In genomic region chr14:20797159-20797558, GRCh38 we compare ENCODE assay signal across 32 cellular contexts. TPM values are rescaled to one million over a fixed set of nuclear protein-coding genes. Genes with fewer than 3 reads are reported as not detected.
DNase-seq lines count a peak whose midpoint lies in the region; ATAC-seq, FAIRE-seq and TF ChIP-seq lines count a peak whose summit lies in the region.
"Had no signal": no experiment of that assay in that cellular context is flagged by ENCODE, and none has a peak within 500 bp of the region (broad histone marks: within the 10 kb centered on the region; RNA-seq: fewer than 3 reads in every experiment).

No MANE protein-coding gene starts in this region.

- H3K36me3 Mint-ChIP-seq in stimulated activated memory B cell treated with anti-CD40 and anti-IgM and Interleukin-4, amounts not matched to agents 10 μg/mL and 1 μg/mL and 100 μg/mL, for 72 hours: no peaks in the 10 kb centered on the region
- H3K36me3 Mint-ChIP-seq: CD4-positive, alpha-beta memory T cell had no signal

- no peaks in the 10 kb centered on the region for H3K9me3 Mint-ChIP-seq in stimulated activated memory B cell treated with anti-CD40 and anti-IgM and Interleukin-4, amounts not matched to agents 10 μg/mL and 1 μg/mL and 100 μg/mL, for 72 hours
- H3K9me3 Mint-ChIP-seq: CD4-positive, alpha-beta memory T cell; H9; HFFc6 had no signal

- FAIRE-seq in GM12891 (lab: Jason Lieb, UNC) (peak; percentile 59), bronchial epithelial cell (lab: Jason Lieb, UNC) (no peak)
- FAIRE-seq: A204.1, GM12878 had no signal

- H3K4me1 Mint-ChIP-seq in stimulated activated memory B cell treated with anti-CD40 and anti-IgM and Interleukin-4, amounts not matched to agents 10 μg/mL and 1 μg/mL and 100 μg/mL, for 72 hours: peaks cover 42% of the 10 kb centered on the region

- no peaks in the 10 kb centered on the region for H3K27me3 Mint-ChIP-seq in stimulated activated memory B cell treated with anti-CD40 and anti-IgM and Interleukin-4, amounts not matched to agents 10 μg/mL and 1 μg/mL and 100 μg/mL, for 72 hours

- H3K27me3 ChIP-seq in bronchial epithelial cell (ENCODE audit: control insufficient read depth, insufficient read depth, low read length): no peaks in the 10 kb centered on the region
- H3K27me3 ChIP-seq: BLaER1 treated with 17β-estradiol and CSF1 and Interleukin-3, amounts not matched to agents 10 nM and 100 nM had no signal

- no peak overlapping the region for H3K4me3 ChIP-seq in bronchial epithelial cell (ENCODE audit: low read depth, low read length)
- H3K4me3 ChIP-seq: GM12878, SK-N-MC had no signal

- ATAC-seq in stimulated activated memory B cell treated with anti-CD40 and anti-IgM and Interleukin-4, amounts not matched to agents 10 μg/mL and 1 μg/mL and 100 μg/mL, for 72 hours: no peak
- ATAC-seq in HG03571 (IDR thresholded peaks at IDR 0.05; ENCODE audit: unreplicated experiment) (no peak), GM21447 (IDR thresholded peaks at IDR 0.05; ENCODE audit: unreplicated experiment) (no peak), GM21515 (IDR thresholded peaks at IDR 0.05; ENCODE audit: unreplicated experiment) (no peak)
- ATAC-seq: GM12878, Panc1 had no signal

- TF ChIP-seq POLR2A in GM12891 (IDR thresholded peaks at IDR 0.05; ENCODE audit: low read depth, low read length): no peak

- H3K36me3 ChIP-seq in bronchial epithelial cell (ENCODE audit: control insufficient read depth, insufficient read depth, low read length): no peaks in the 10 kb centered on the region

- no peak for TF ChIP-seq CTCF in bronchial epithelial cell (IDR thresholded peaks at IDR 0.05; ENCODE audit: insufficient read depth, low read length, severe bottlenecking)

- no peak overlapping the region for H3K4me3 Mint-ChIP-seq in stimulated activated memory B cell treated with anti-CD40 and anti-IgM and Interleukin-4, amounts not matched to agents 10 μg/mL and 1 μg/mL and 100 μg/mL, for 72 hours
- H3K4me3 Mint-ChIP-seq: CD4-positive, alpha-beta memory T cell; H9; HFFc6 had no signal

- DNase-seq in GM12891 (ENCODE audit: insufficient read length, low spot score): no peak
- peak; percentile 61 for DNase-seq in RKO (ENCODE audit: low spot score)
- DNase-seq in bronchial epithelial cell (ENCODE audit: low read depth): peak; percentile 41
- DNase-seq in medulla oblongata (ENCODE audit: extremely low spot score): no peak
- DNase-seq: Caco-2; CD4-positive, alpha-beta memory T cell; DMS 273 treated with DMSO at 0.1 percent for 48 hours; DMS79; EL; GDM1; H9; HFFc6; IMR-90; MM.1S; NCI-H1048; NCI-H1417; NCI-H1694; NCI-H2029 treated with DMSO at 0.1 percent for 48 hours; NCI-H526 treated with DMSO at 0.1 percent for 48 hours; SIG-M5; SW 1271 had no signal

- peak overlapping the region; percentile 20 for H3K27ac Mint-ChIP-seq in stimulated activated memory B cell treated with anti-CD40 and anti-IgM and Interleukin-4, amounts not matched to agents 10 μg/mL and 1 μg/mL and 100 μg/mL, for 72 hours
- H3K27ac Mint-ChIP-seq: CD4-positive, alpha-beta memory T cell; H9; HFFc6 had no signal

TF ChIP-seq in GM12891, 5 proteins besides CTCF, POLR2A, EP300 and RAD21:
- TF ChIP-seq TAF1 (IDR thresholded peaks at IDR 0.05; ENCODE audit: low read depth, low read length) (no peak), POLR2AphosphoS5 (IDR thresholded peaks at IDR 0.05; ENCODE audit: low read depth, low read length) (no peak), SPI1 (IDR thresholded peaks at IDR 0.05; ENCODE audit: low read depth, low read length) (no peak), PAX5 (IDR thresholded peaks at IDR 0.05; ENCODE audit: insufficient read depth, low read length, severe bottlenecking) (no peak), POU2F2 (IDR thresholded peaks at IDR 0.05; ENCODE audit: low read depth, low read length) (no peak)
TF ChIP-seq in GM12891: peak in this region for 0.

RNA-seq across cellular contexts. Expression of gene RNASE1, which starts 5.5 kb away (rescaled TPM):
- 0.10 TPM for polyA plus RNA-seq in GM12891 (2012; ENCODE audit: low read depth, missing spikeins)
- not detected in 2 replicates for total RNA-seq in bronchial epithelial cell
- total RNA-seq: HFFc6, IMR-90, NCI-H460 had no signal
- polyA plus RNA-seq: AG04450; CD4-positive, alpha-beta memory T cell; IMR-90 had no signal

RNA-seq across cellular contexts. Expression of gene RNASE6, which starts 16.1 kb away (rescaled TPM):
- 31.0 TPM for polyA plus RNA-seq in GM12891 (2012; ENCODE audit: low read depth, missing spikeins)
- not detected in 2 replicates for total RNA-seq in bronchial epithelial cell
- total RNA-seq: Caco-2, H9, HFFc6, IMR-90 had no signal
- polyA plus RNA-seq: AG04450, IMR-90 had no signal

RNA-seq across cellular contexts. Expression of gene EDDM3B, which starts 29.0 kb away (rescaled TPM):
- polyA plus RNA-seq in GM12891 (2012; ENCODE audit: low read depth, missing spikeins): not detected
- not detected in 2 replicates for total RNA-seq in bronchial epithelial cell
- total RNA-seq: Caco-2; CD4-positive, alpha-beta memory T cell; GM12878; H9; HFFc6; IMR-90; NCI-H460 had no signal
- polyA plus RNA-seq: AG04450; CD4-positive, alpha-beta memory T cell; GM12878; IMR-90 had no signal

RNA-seq across cellular contexts. Expression of gene EDDM3A, which starts 51.5 kb away (rescaled TPM):
- polyA plus RNA-seq in GM12891 (2012; ENCODE audit: low read depth, missing spikeins): not detected
- total RNA-seq in bronchial epithelial cell: not detected in 2 replicates
- total RNA-seq: Caco-2; CD4-positive, alpha-beta memory T cell; GM12878; H9; HFFc6; IMR-90; NCI-H460 had no signal
- polyA plus RNA-seq: AG04450; CD4-positive, alpha-beta memory T cell; GM12878; IMR-90 had no signal

Comparison
In these comparisons a context has a peak if more than half of its experiments do, and no peak if none do; other contexts are left out.
1. DNase-seq: peak in RKO (single experiment) and bronchial epithelial cell (single experiment); none in GM12891 (single experiment) and medulla oblongata (single experiment).